In the genomic region with DNA sequence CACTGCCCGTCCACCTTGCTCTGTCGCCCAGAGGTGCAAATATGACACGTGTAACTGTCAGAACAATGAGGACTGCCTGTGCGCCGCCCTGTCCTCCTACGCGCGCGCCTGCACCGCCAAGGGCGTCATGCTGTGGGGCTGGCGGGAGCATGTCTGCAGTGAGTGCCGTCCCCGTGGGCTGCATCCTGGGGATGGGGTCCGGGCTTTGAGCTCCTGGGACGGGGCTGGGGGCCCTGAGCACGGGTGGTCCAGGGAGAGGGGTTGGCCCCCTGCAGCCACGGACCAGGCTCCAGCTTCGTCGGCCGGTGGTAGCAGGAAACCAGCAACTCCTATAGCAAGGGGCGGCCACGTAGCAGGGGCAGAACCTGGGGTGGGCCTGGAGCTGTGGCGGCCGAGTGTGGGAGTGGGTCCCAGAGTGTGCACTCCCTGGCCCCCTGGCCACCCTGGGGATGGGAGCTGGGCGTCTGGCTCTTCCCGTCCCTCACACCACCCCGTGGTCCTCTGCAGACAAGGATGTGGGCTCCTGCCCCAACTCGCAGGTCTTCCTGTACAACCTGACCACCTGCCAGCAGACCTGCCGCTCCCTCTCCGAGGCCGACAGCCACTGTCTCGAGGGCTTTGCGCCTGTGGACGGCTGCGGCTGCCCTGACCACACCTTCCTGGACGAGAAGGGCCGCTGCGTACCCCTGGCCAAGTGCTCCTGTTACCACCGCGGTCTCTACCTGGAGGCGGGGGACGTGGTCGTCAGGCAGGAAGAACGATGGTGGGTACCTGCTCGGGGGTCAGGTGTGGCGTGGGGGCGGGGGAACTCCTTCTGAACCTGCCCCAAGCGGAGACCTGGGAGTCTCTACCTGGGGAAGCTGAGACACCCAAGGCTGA, we compare ENCODE assay signal across 26 cellular contexts. TPM values are rescaled to one million over a fixed set of nuclear protein-coding genes. Genes with fewer than 3 reads are reported as not detected.
DNase-seq lines count a peak whose midpoint lies in the region; ATAC-seq, FAIRE-seq and TF ChIP-seq lines count a peak whose summit lies in the region.
"Had no signal": no experiment of that assay in that cellular context is flagged by ENCODE, and none has a peak within 500 bp of the region (broad histone marks: within the 10 kb centered on the region; RNA-seq: fewer than 3 reads in every experiment).

No MANE protein-coding gene starts in this region.

- H3K4me3 Mint-ChIP-seq in CD8-positive, alpha-beta T cell: no peak overlapping the region
- H3K4me3 Mint-ChIP-seq: activated naive CD8-positive, alpha-beta T cell treated with anti-CD3 and anti-CD28 coated beads for 36 hours; CD4-positive, alpha-beta memory T cell; effector memory CD8-positive, alpha-beta T cell had no signal

- intact Hi-C loops in Right ventricle myocardium inferior (cut with DNase I) (no loop called here), lower lobe of right lung (cut with DNase I) (no loop called here)
- intact Hi-C loops in CD8-positive, alpha-beta T cell (cut with DNase I, micrococcal nuclease): no loop called here

- H3K9me3 Mint-ChIP-seq in CD8-positive, alpha-beta T cell: no peaks in the 10 kb centered on the region
- H3K9me3 Mint-ChIP-seq: activated naive CD8-positive, alpha-beta T cell treated with anti-CD3 and anti-CD28 coated beads for 36 hours; effector memory CD8-positive, alpha-beta T cell had no signal

- no peaks in the 10 kb centered on the region for H3K27me3 ChIP-seq in right atrium auricular region
- no peaks in the 10 kb centered on the region for H3K27me3 ChIP-seq in bronchial epithelial cell (ENCODE audit: control insufficient read depth, insufficient read depth, low read length)
- peaks cover 5% of the 10 kb centered on the region for H3K27me3 ChIP-seq in lower lobe of right lung (ENCODE audit: low read depth)
- H3K27me3 ChIP-seq in CD8-positive, alpha-beta T cell (ENCODE audit: insufficient read depth, low read length): no peaks in the 10 kb centered on the region
- H3K27me3 ChIP-seq: body of pancreas had no signal

- H3K4me3 ChIP-seq in right atrium auricular region (no peak overlapping the region), bronchial epithelial cell (ENCODE audit: low read depth, low read length) (no peak overlapping the region), lower lobe of right lung (no peak overlapping the region)
- no peak overlapping the region for H3K4me3 ChIP-seq in CD8-positive, alpha-beta T cell (ENCODE audit: low read depth, low read length)
- H3K4me3 ChIP-seq: body of pancreas, thoracic aorta had no signal

- no peaks in the 10 kb centered on the region for H3K9me3 ChIP-seq in right atrium auricular region
- H3K9me3 ChIP-seq in lower lobe of right lung: no peaks in the 10 kb centered on the region
- H3K9me3 ChIP-seq in CD8-positive, alpha-beta T cell (ENCODE audit: low read length): no peaks in the 10 kb centered on the region
- H3K9me3 ChIP-seq: body of pancreas, thoracic aorta had no signal

- no peaks in the 10 kb centered on the region for H3K27me3 Mint-ChIP-seq in CD8-positive, alpha-beta T cell (ENCODE audit: low read depth)
- H3K27me3 Mint-ChIP-seq: activated naive CD8-positive, alpha-beta T cell treated with anti-CD3 and anti-CD28 coated beads for 36 hours; CD4-positive, alpha-beta memory T cell; effector memory CD8-positive, alpha-beta T cell had no signal

- no peak for FAIRE-seq in bronchial epithelial cell (lab: Jason Lieb, UNC)
- FAIRE-seq: colon had no signal

- no peaks in the 10 kb centered on the region for H3K36me3 ChIP-seq in right atrium auricular region
- no peaks in the 10 kb centered on the region for H3K36me3 ChIP-seq in bronchial epithelial cell (ENCODE audit: control insufficient read depth, insufficient read depth, low read length)
- H3K36me3 ChIP-seq in lower lobe of right lung: no peaks in the 10 kb centered on the region
- no peaks in the 10 kb centered on the region for H3K36me3 ChIP-seq in CD8-positive, alpha-beta T cell (ENCODE audit: insufficient read depth, low read length)
- H3K36me3 ChIP-seq: thoracic aorta had no signal

- CTCF ChIA-PET in CD8-positive, alpha-beta T cell (lab: Charles Lee): no interaction called here

- no peak overlapping the region for H3K27ac Mint-ChIP-seq in CD8-positive, alpha-beta T cell
- H3K27ac Mint-ChIP-seq: activated naive CD8-positive, alpha-beta T cell treated with anti-CD3 and anti-CD28 coated beads for 36 hours; CD4-positive, alpha-beta memory T cell; effector memory CD8-positive, alpha-beta T cell had no signal

- TF ChIP-seq CTCF in right atrium auricular region (IDR thresholded peaks at IDR 0.05) (no peak), bronchial epithelial cell (IDR thresholded peaks at IDR 0.05; ENCODE audit: insufficient read depth, low read length, severe bottlenecking) (no peak), lower lobe of right lung (IDR thresholded peaks at IDR 0.05) (no peak)
- TF ChIP-seq CTCF in CD8-positive, alpha-beta T cell (IDR thresholded peaks at IDR 0.05): no peak

- H3K4me1 Mint-ChIP-seq in CD8-positive, alpha-beta T cell (ENCODE audit: low read depth): no peaks in the 10 kb centered on the region
- H3K4me1 Mint-ChIP-seq: activated naive CD8-positive, alpha-beta T cell treated with anti-CD3 and anti-CD28 coated beads for 36 hours; CD4-positive, alpha-beta memory T cell had no signal

- H3K4me1 ChIP-seq in right atrium auricular region (no peaks in the 10 kb centered on the region), lower lobe of right lung (no peaks in the 10 kb centered on the region)
- H3K4me1 ChIP-seq in CD8-positive, alpha-beta T cell (ENCODE audit: insufficient read depth, low read length): no peaks in the 10 kb centered on the region
- H3K4me1 ChIP-seq: body of pancreas had no signal

- H3K27ac ChIP-seq in right atrium auricular region (no peak overlapping the region), lower lobe of right lung (no peak overlapping the region), substantia nigra (ENCODE audit: low read depth, low read length, poor library complexity, severe bottlenecking) (no peak overlapping the region)
- no peak overlapping the region for H3K27ac ChIP-seq in CD8-positive, alpha-beta T cell (ENCODE audit: low read depth, low read length)
- H3K27ac ChIP-seq: body of pancreas, thoracic aorta had no signal

- POLR2A ChIA-PET in CD8-positive, alpha-beta T cell (lab: Charles Lee): no interaction called here

- peak; percentile 57 for DNase-seq in Right ventricle myocardium inferior (ENCODE audit: missing footprints)
- no peak for DNase-seq in right atrium auricular region (ENCODE audit: low spot score)
- peak; percentile 14 for DNase-seq in bronchial epithelial cell (ENCODE audit: low read depth)
- DNase-seq in lower lobe of right lung: peak; percentile 40
- peak; percentile 66 for DNase-seq in ureter (ENCODE audit: low spot score)
- no peak for DNase-seq in CD8-positive, alpha-beta T cell
- no peak for DNase-seq in AG08395 (ENCODE audit: low spot score)
- no peak for DNase-seq in substantia nigra (lab: John Stamatoyannopoulos, UW)
- DNase-seq: activated naive CD8-positive, alpha-beta T cell treated with anti-CD3 and anti-CD28 coated beads for 36 hours; CD4-positive, alpha-beta memory T cell; DND-41; effector memory CD8-positive, alpha-beta T cell; left colon; NCI-H1092; NCI-H2029 treated with DMSO at 0.1 percent for 48 hours; T1000 had no signal

- ATAC-seq in Right ventricle myocardium inferior (no peak), lower lobe of right lung (no peak)
- no peak for ATAC-seq in CD8-positive, alpha-beta T cell
- ATAC-seq: activated CD4-positive, CD25-positive, alpha-beta regulatory T cell treated with anti-CD3 and anti-CD28 coated beads, Interleukin-2, amount 50 U/mL, for 24 hours; effector memory CD8-positive, alpha-beta T cell; right cardiac atrium had no signal

- no peaks in the 10 kb centered on the region for H3K36me3 Mint-ChIP-seq in CD8-positive, alpha-beta T cell
- H3K36me3 Mint-ChIP-seq: activated naive CD8-positive, alpha-beta T cell treated with anti-CD3 and anti-CD28 coated beads for 36 hours; CD4-positive, alpha-beta memory T cell had no signal

RNA-seq across cellular contexts. Expression of a gene that starts 10.1 kb away (rescaled TPM):
- total RNA-seq in Right ventricle myocardium inferior (not detected), right atrium auricular region (not detected), bronchial epithelial cell (not detected in 2 replicates), lower lobe of right lung (not detected), ureter (0.39 TPM)
- not detected for total RNA-seq in CD8-positive, alpha-beta T cell
- total RNA-seq: activated CD8-positive, alpha-beta memory T cell treated with anti-CD3 and anti-CD28 coated beads for 36 hours; activated naive CD8-positive, alpha-beta T cell treated with anti-CD3 and anti-CD28 coated beads for 36 hours; CD4-positive, alpha-beta memory T cell; glomerular endothelial cell; H7; NCI-H460; RPMI7951; thoracic aorta had no signal

RNA-seq across cellular contexts. Expression of a gene that starts 48.3 kb away (rescaled TPM):
- total RNA-seq in Right ventricle myocardium inferior (not detected), right atrium auricular region (not detected), bronchial epithelial cell (under 0.01 TPM in 1 of 2 replicates, not detected in the other), lower lobe of right lung (0.09 TPM), ureter (not detected)
- not detected for total RNA-seq in CD8-positive, alpha-beta T cell
- total RNA-seq: activated CD8-positive, alpha-beta memory T cell treated with anti-CD3 and anti-CD28 coated beads for 36 hours; activated naive CD8-positive, alpha-beta T cell treated with anti-CD3 and anti-CD28 coated beads for 36 hours; CD4-positive, alpha-beta memory T cell; glomerular endothelial cell; H7; left colon; NCI-H460; right cardiac atrium had no signal

Comparison
In these comparisons a context has a peak if more than half of its experiments do, and no peak if none do; other contexts are left out.
1. DNase-seq: peak in Right ventricle myocardium inferior (single experiment), bronchial epithelial cell (single experiment), lower lobe of right lung (single experiment) and ureter (single experiment); none in right atrium auricular region (single experiment), CD8-positive, alpha-beta T cell (0 of 7), AG08395 (single experiment) and substantia nigra (0 of 49).